ENCODE assay signal across 25 cellular contexts in the genomic region with DNA sequence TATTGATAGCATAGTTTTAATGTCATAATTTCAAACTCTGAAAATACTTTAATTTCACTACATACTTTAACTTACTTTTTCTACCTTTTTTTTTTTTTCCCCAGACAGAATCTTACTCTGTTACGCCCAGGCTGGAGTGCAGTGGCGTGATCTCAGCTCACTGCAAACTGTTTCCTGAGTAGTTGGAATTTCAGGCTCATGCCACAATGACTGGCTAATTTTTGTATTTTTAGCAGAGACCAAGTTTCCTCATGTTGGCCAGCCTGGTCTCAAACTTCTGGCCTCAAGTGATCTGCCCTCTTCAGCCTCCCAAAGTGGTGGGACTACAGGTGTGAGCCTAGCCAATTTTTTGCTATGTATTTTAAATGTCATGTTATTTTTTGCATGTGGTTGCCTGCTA.
"Had no signal": no experiment of that assay in that cellular context is flagged by ENCODE, and none has a peak within 500 bp of the region (broad histone marks: within the 10 kb centered on the region; RNA-seq: fewer than 3 reads in every experiment).

No MANE protein-coding gene starts in this region.

- H3K9me3 Mint-ChIP-seq: activated CD4-positive, alpha-beta memory T cell treated with anti-CD3 and anti-CD28 coated beads, Interleukin-2, amount 10 ng/mL, durations not matched to agents 7 days and 5 days; activated CD4-positive, alpha-beta T cell treated with anti-CD3 and anti-CD28 coated beads, Interleukin-2, amount 10 ng/mL, durations not matched to agents 24 days and 14 days; brain; T-cell; T-helper 2 cell treated with Interferon-gamma antibody and Interleukin-4, amounts not matched to agents 5 μg/mL and 100 μg/mL, for 36 hours had no signal

- H3K36me3 Mint-ChIP-seq: activated CD8-positive, alpha-beta memory T cell treated with anti-CD3 and anti-CD28 coated beads, Interleukin-2, amount 10 ng/mL, durations not matched to agents 7 days and 5 days; brain; natural killer cell treated with Interleukin-12 subunit alpha and Interleukin-12 subunit beta and Interleukin-15 and Interleukin-18, amount 100 ng/mL, for 72 hours; T-cell had no signal

- H3K27me3 Mint-ChIP-seq: activated CD4-positive, alpha-beta memory T cell treated with anti-CD3 and anti-CD28 coated beads, Interleukin-2, amount 10 ng/mL, durations not matched to agents 7 days and 5 days; activated CD4-positive, alpha-beta T cell treated with anti-CD3 and anti-CD28 coated beads, Interleukin-2, amount 10 ng/mL, durations not matched to agents 24 days and 14 days; activated CD8-positive, alpha-beta memory T cell treated with anti-CD3 and anti-CD28 coated beads, Interleukin-2, amount 10 ng/mL, durations not matched to agents 7 days and 5 days; natural killer cell treated with Interleukin-12 subunit alpha and Interleukin-12 subunit beta and Interleukin-15 and Interleukin-18, amount 100 ng/mL, for 72 hours; T-cell had no signal

- H3K27me3 ChIP-seq: foreskin keratinocyte, left lung, pancreas, right atrium auricular region, upper lobe of left lung had no signal

- ATAC-seq: activated CD8-positive, alpha-beta memory T cell treated with anti-CD3 and anti-CD28 coated beads, Interleukin-2, amount 10 ng/mL, durations not matched to agents 7 days and 5 days; foreskin keratinocyte; left lung; natural killer cell treated with Interleukin-12 subunit alpha and Interleukin-12 subunit beta and Interleukin-15 and Interleukin-18, amount 100 ng/mL, for 72 hours; pancreas; psoas muscle; stimulated activated naive CD8-positive, alpha-beta T cell treated with anti-CD3 and anti-CD28 coated beads, Interleukin-15, Interleukin-2, amounts not matched to agents 100 U/mL and 50 U/mL, for 24 hours; T-cell had no signal

- H3K36me3 ChIP-seq: left lung, pancreas, right atrium auricular region, upper lobe of left lung had no signal

- H3K27ac Mint-ChIP-seq: activated CD4-positive, alpha-beta memory T cell treated with anti-CD3 and anti-CD28 coated beads, Interleukin-2, amount 10 ng/mL, durations not matched to agents 7 days and 5 days; activated CD4-positive, alpha-beta T cell treated with anti-CD3 and anti-CD28 coated beads, Interleukin-2, amount 10 ng/mL, durations not matched to agents 24 days and 14 days; activated CD8-positive, alpha-beta memory T cell treated with anti-CD3 and anti-CD28 coated beads, Interleukin-2, amount 10 ng/mL, durations not matched to agents 7 days and 5 days; brain; immature natural killer cell; natural killer cell treated with Interleukin-12 subunit alpha and Interleukin-12 subunit beta and Interleukin-15 and Interleukin-18, amount 100 ng/mL, for 72 hours; T-cell; T-helper 2 cell treated with Interferon-gamma antibody and Interleukin-4, amounts not matched to agents 5 μg/mL and 100 μg/mL, for 36 hours had no signal

- H3K27ac ChIP-seq: foreskin keratinocyte, left lung, pancreas, psoas muscle, right atrium auricular region, upper lobe of left lung had no signal

- H3K4me1 Mint-ChIP-seq: activated CD4-positive, alpha-beta memory T cell treated with anti-CD3 and anti-CD28 coated beads, Interleukin-2, amount 10 ng/mL, durations not matched to agents 7 days and 5 days; activated CD4-positive, alpha-beta T cell treated with anti-CD3 and anti-CD28 coated beads, Interleukin-2, amount 10 ng/mL, durations not matched to agents 24 days and 14 days; activated CD8-positive, alpha-beta memory T cell treated with anti-CD3 and anti-CD28 coated beads, Interleukin-2, amount 10 ng/mL, durations not matched to agents 7 days and 5 days; brain; immature natural killer cell had no signal

- H3K4me1 ChIP-seq: left lung, pancreas, psoas muscle, right atrium auricular region, upper lobe of left lung had no signal

- FAIRE-seq: TTC549 had no signal

- H3K9me3 ChIP-seq: left lung, pancreas, psoas muscle, right atrium auricular region, upper lobe of left lung had no signal

- DNase-seq: activated CD4-positive, alpha-beta memory T cell treated with anti-CD3 and anti-CD28 coated beads, Interleukin-2, amount 10 ng/mL, durations not matched to agents 7 days and 5 days; activated CD4-positive, alpha-beta T cell treated with anti-CD3 and anti-CD28 coated beads, Interleukin-2, amount 10 ng/mL, durations not matched to agents 24 days and 14 days; activated CD4-positive, CD25-positive, alpha-beta regulatory T cell; activated CD8-positive, alpha-beta memory T cell treated with anti-CD3 and anti-CD28 coated beads, Interleukin-2, amount 10 ng/mL, durations not matched to agents 7 days and 5 days; activated effector memory CD4-positive, alpha-beta T cell treated with anti-CD3 and anti-CD28 coated beads, Interleukin-2, amount 50 U/mL, for 16 hours; activated naive CD4-positive, alpha-beta T cell treated with anti-CD3 and anti-CD28 coated beads, Interleukin-2, amount 50 U/mL, for 16 hours; activated T-cell treated with anti-CD3 and anti-CD28 coated beads for 4 hours; anterior cingulate cortex; dermis blood vessel endothelial cell; effector CD8-positive, alpha-beta T cell; erythroblast; foreskin keratinocyte; immature natural killer cell; left lung; pancreas; psoas muscle; stimulated activated CD4-positive, alpha-beta T cell treated with anti-CD3 and anti-CD28 coated beads, Interleukin-4, amount 100 ng/mL, for 4 hours; stimulated activated naive CD8-positive, alpha-beta T cell treated with anti-CD3 and anti-CD28 coated beads, Interleukin-15, Interleukin-2, amounts not matched to agents 100 U/mL and 50 U/mL, for 24 hours; T-cell; upper lobe of left lung had no signal

- H3K4me3 ChIP-seq: left lung, pancreas, psoas muscle, right atrium auricular region, upper lobe of left lung had no signal

- H3K4me3 Mint-ChIP-seq: activated CD4-positive, alpha-beta memory T cell treated with anti-CD3 and anti-CD28 coated beads, Interleukin-2, amount 10 ng/mL, durations not matched to agents 7 days and 5 days; activated CD4-positive, alpha-beta T cell treated with anti-CD3 and anti-CD28 coated beads, Interleukin-2, amount 10 ng/mL, durations not matched to agents 24 days and 14 days; activated CD8-positive, alpha-beta memory T cell treated with anti-CD3 and anti-CD28 coated beads, Interleukin-2, amount 10 ng/mL, durations not matched to agents 7 days and 5 days; brain; immature natural killer cell; natural killer cell treated with Interleukin-12 subunit alpha and Interleukin-12 subunit beta and Interleukin-15 and Interleukin-18, amount 100 ng/mL, for 72 hours; T-cell; T-helper 2 cell treated with Interferon-gamma antibody and Interleukin-4, amounts not matched to agents 5 μg/mL and 100 μg/mL, for 36 hours had no signal
